Comparison of ENCODE assay signal across 13 cellular contexts in genomic region chr22:27913162-27913741, GRCh38. TPM values are rescaled to one million over a fixed set of nuclear protein-coding genes. Genes with fewer than 3 reads are reported as not detected.
A peak's percentile ranks its signal among the peaks of the same experiment; 100 is the strongest.
DNase-seq lines count a peak whose midpoint lies in the region; ATAC-seq, FAIRE-seq and TF ChIP-seq lines count a peak whose summit lies in the region.
"Had no signal": no experiment of that assay in that cellular context is flagged by ENCODE, and none has a peak within 500 bp of the region (broad histone marks: within the 10 kb centered on the region; RNA-seq: fewer than 3 reads in every experiment).

No MANE protein-coding gene starts in this region.

- CTCF ChIA-PET in A549 (lab: Yijun Ruan, JAX): interaction anchor here (0.5 to 2.4 kb wide), 3 partner anchors 26 to 45 kb away, joined by 3 to 9 read pairs (median 4); no protein-coding TSS in a partner anchor

- FAIRE-seq in A549 (lab: Jason Lieb, UNC): no peak

- no peak overlapping the region for H3K4me3 ChIP-seq in A549
- no peak overlapping the region for H3K4me3 ChIP-seq in adipocyte (ENCODE audit: low read length)
- H3K4me3 ChIP-seq: thoracic aorta had no signal

- no peak for DNase-seq in A549 (ENCODE audit: low read depth in 1 of 2, low spot score in 1 of 2)
- peak; percentile 11 for DNase-seq in GM20000 (ENCODE audit: low spot score)
- peak; percentile 29 for DNase-seq in adipocyte (ENCODE audit: low read depth)
- DNase-seq in left lobe of liver (ENCODE audit: low spot score): no peak
- DNase-seq in GF-D8 (lab: John Stamatoyannopoulos, UW): no peak
- DNase-seq: activated naive CD8-positive, alpha-beta T cell treated with anti-CD3 and anti-CD28 coated beads, Interleukin-2, amount 10 ng/mL, durations not matched to agents 7 days and 5 days; HCEC 1CT; NCI-H226; T-helper 9 cell had no signal

- ATAC-seq in A549 (no peak), left lobe of liver (peak; percentile 84), HG03442 (IDR thresholded peaks at IDR 0.05; ENCODE audit: unreplicated experiment) (no peak), GM18498 (IDR thresholded peaks at IDR 0.05; ENCODE audit: unreplicated experiment) (no peak), GM18861 (IDR thresholded peaks at IDR 0.05; ENCODE audit: unreplicated experiment) (no peak)

- no peak for TF ChIP-seq RAD21 in A549 (conservative IDR thresholded peaks at IDR 0.05 in 1 of 2, IDR thresholded peaks at IDR 0.05 in 1 of 2)

- no peak overlapping the region for H3K9ac ChIP-seq in adipocyte (ENCODE audit: low read length)

- H3K4me1 ChIP-seq in A549 (peaks cover 32% of the 10 kb centered on the region; the same call in 2 of the 3 replicates), adipocyte (ENCODE audit: control insufficient read depth, insufficient read depth, low read length) (peaks cover 54% of the 10 kb centered on the region)

- POLR2A ChIA-PET in A549 (lab: Yijun Ruan, JAX): no interaction called here

- no peaks in the 10 kb centered on the region for H3K27me3 ChIP-seq in adipocyte (replicated peaks; ENCODE audit: control insufficient read depth, insufficient read depth, low read length)

- no peak overlapping the region for H3K27ac ChIP-seq in A549

- no peaks in the 10 kb centered on the region for H3K9me3 ChIP-seq in A549
- H3K9me3 ChIP-seq in adipocyte (ENCODE audit: control insufficient read depth, low read length): no peaks in the 10 kb centered on the region
- H3K9me3 ChIP-seq: thoracic aorta had no signal

- H3K36me3 ChIP-seq in adipocyte (ENCODE audit: control insufficient read depth, insufficient read depth, low read length, severe bottlenecking): peaks cover 20% of the 10 kb centered on the region

- TF ChIP-seq EP300 in A549 (IDR thresholded peaks at IDR 0.05): no peak

- TF ChIP-seq POLR2A in A549 (IDR thresholded peaks at IDR 0.05; ENCODE audit: low read length): no peak

- TF ChIP-seq CTCF in A549 (IDR thresholded peaks at IDR 0.05): no peak
- no peak for TF ChIP-seq CTCF in GM20000 (IDR thresholded peaks at IDR 0.05; ENCODE audit: extremely low read depth, missing control alignments)

- H3K4me2 ChIP-seq in A549: 0 out of 3 replicates have a peak overlapping the region, but pooled peaks have one; percentile 13

TF ChIP-seq in A549, 52 proteins besides CTCF, POLR2A, EP300 and RAD21:
- TF ChIP-seq HDAC2 (IDR thresholded peaks at IDR 0.05) (no peak), REST (IDR thresholded peaks at IDR 0.05) (no peak), TP53 (CRISPR knock-in tag; IDR thresholded peaks at IDR 0.05) (no peak), MYC (IDR thresholded peaks at IDR 0.05; ENCODE audit: borderline replicate concordance, low read length) (no peak), MAZ (IDR thresholded peaks at IDR 0.05; ENCODE audit: borderline replicate concordance, low read depth, low read length) (no peak), MAX (IDR thresholded peaks at IDR 0.05) (no peak), ZNF302 (CRISPR knock-in tag; IDR thresholded peaks at IDR 0.05) (no peak), NFE2L2 (conservative IDR thresholded peaks at IDR 0.05; ENCODE audit: low read length) (no peak), HOXB5 (CRISPR knock-in tag; IDR thresholded peaks at IDR 0.05) (no peak), CHD2 (IDR thresholded peaks at IDR 0.05; ENCODE audit: low read length, partially characterized antibody) (no peak), ESRRA (IDR thresholded peaks at IDR 0.05; ENCODE audit: borderline replicate concordance, low read length) (no peak), SMC3 (IDR thresholded peaks at IDR 0.05) (no peak), GATA3 (IDR thresholded peaks at IDR 0.05; ENCODE audit: borderline replicate concordance) (no peak), PHF8 (IDR thresholded peaks at IDR 0.05; ENCODE audit: borderline replicate concordance, low read depth) (no peak), KDM1A (IDR thresholded peaks at IDR 0.05; ENCODE audit: low read depth) (no peak), ZC3H11A (IDR thresholded peaks at IDR 0.05) (no peak), KDM5A (IDR thresholded peaks at IDR 0.05) (no peak), SREBF2 (IDR thresholded peaks at IDR 0.05) (no peak)
TF ChIP-seq in A549: peak in this region for 0.

RNA-seq across cellular contexts. Expression of gene PITPNB, which starts 5.8 kb away (rescaled TPM):
- polyA plus RNA-seq in A549 (2011; rRNA removed) (44.4 and 52.1 TPM in 2 replicates), A549 (2017; fragmentation: RNase III; extraction: RNeasy Plus Mini Kit Qiagen cat#74134 plus additional on column Dnase treatment) (44.3 to 46.0 TPM (median 45.8 TPM) in 3 replicates)
- 16.9 and 17.9 TPM in 2 replicates for polyA plus RNA-seq in A549 (2012; cell fraction: cytosol; rRNA removed)
- 9.2 and 17.0 TPM in 2 replicates for polyA plus RNA-seq in A549 (2012; cell fraction: nucleus; rRNA removed)
- polyA minus RNA-seq in A549 (2011; rRNA and poly(A)+ RNA removed): 24.2 and 25.6 TPM in 2 replicates
- total RNA-seq in left lobe of liver: 30.6 TPM

Comparison
In these comparisons a context has a peak if more than half of its experiments do, and no peak if none do; other contexts are left out.
1. DNase-seq: peak in GM20000 (single experiment) and adipocyte (single experiment); none in A549 (0 of 2), left lobe of liver (single experiment) and GF-D8 (single experiment).